Comparison of ENCODE assay signal across 8 cellular contexts in genomic region chrX:3548743-3549441, GRCh38.
DNase-seq lines count a peak whose midpoint lies in the region; ATAC-seq and TF ChIP-seq lines count a peak whose summit lies in the region.

No MANE protein-coding gene starts in this region.

- DNase-seq in GM04503 (ENCODE audit: low read depth) = peak; percentile 60
- DNase-seq in NOMO-1 (lab: John Stamatoyannopoulos, UW; ENCODE audit: unreplicated experiment in 2 of 2) = peak; percentile 83 to 97
- no peak for DNase-seq in epithelial cell of proximal tubule (ENCODE audit: low read depth)
- no peak for DNase-seq in psoas muscle
- no peak for DNase-seq in C1 segment of cervical spinal cord (lab: John Stamatoyannopoulos, UW)
- DNase-seq in DMS53 (lab: John Stamatoyannopoulos, UW) = no peak

- intact Hi-C loops in psoas muscle (cut with DNase I) = no loop called here

- H3K27me3 ChIP-seq in psoas muscle (ENCODE audit: insufficient read depth in 3 of 3, low read length in 2 of 3) = peaks cover 0 to 3% (median 0%) of the 10 kb centered on the region in 3 donors

- no peaks in the 10 kb centered on the region for H3K36me3 ChIP-seq in psoas muscle (ENCODE audit: insufficient read depth in 1 of 2, low read depth in 1 of 2)

- H3K9me3 ChIP-seq in psoas muscle = no peaks in the 10 kb centered on the region

- peak overlapping the region; percentile 30 for H3K4me3 ChIP-seq in epithelial cell of proximal tubule (ENCODE audit: low read depth, low read length)
- peak overlapping the region; percentile 12 for H3K4me3 ChIP-seq in psoas muscle

- ATAC-seq in psoas muscle (no peak), HG03196 (IDR thresholded peaks at IDR 0.05; ENCODE audit: unreplicated experiment) (no peak), GM21447 (IDR thresholded peaks at IDR 0.05; ENCODE audit: unreplicated experiment) (no peak)

- WGBS in psoas muscle, 3 donors = 2 to 20% (median 9%) methylated on average over 17 of the region's 17 CpGs

- TF ChIP-seq CTCF in epithelial cell of proximal tubule (conservative IDR thresholded peaks at IDR 0.05; ENCODE audit: low read depth, low read length) (peak; percentile 51), psoas muscle (IDR thresholded peaks at IDR 0.05) (peak; percentile 25)

- H3K27ac ChIP-seq in psoas muscle = no peak overlapping the region

- H3K4me1 ChIP-seq in psoas muscle = no peaks in the 10 kb centered on the region

Comparison
In these comparisons a context has a peak if more than half of its experiments do, and no peak if none do; other contexts are left out.
1. DNase-seq: peak in GM04503 (single experiment) and NOMO-1 (2 of 2); none in epithelial cell of proximal tubule (single experiment), psoas muscle (0 of 2), C1 segment of cervical spinal cord (0 of 14) and DMS53 (single experiment).